In genomic region chr10:42952358-42952757, GRCh38 we compare ENCODE assay signal across 10 cellular contexts.
DNase-seq lines count a peak whose midpoint lies in the region; ATAC-seq, FAIRE-seq and TF ChIP-seq lines count a peak whose summit lies in the region.
"Had no signal": no experiment of that assay in that cellular context is flagged by ENCODE, and none has a peak within 500 bp of the region (broad histone marks: within the 10 kb centered on the region; RNA-seq: fewer than 3 reads in every experiment).

No MANE protein-coding gene starts in this region.

- no peak overlapping the region for H3K27ac ChIP-seq in IMR-90 (ENCODE audit: insufficient read depth, low read length)
- no peak overlapping the region for H3K27ac ChIP-seq in H1 (ENCODE audit: low read depth, low read length)
- no peak overlapping the region for H3K27ac ChIP-seq in lower lobe of right lung

- H3K4me2 ChIP-seq in IMR-90 (ENCODE audit: low read depth, low read length) (no peak overlapping the region), H1 (ENCODE audit: insufficient read depth in 1 of 2, low read depth in 2 of 2, low read length in 2 of 2) (peak overlapping the region; percentile 56 to 89)

- H2AFZ ChIP-seq in IMR-90 (replicated peaks; ENCODE audit: low read length, poor library complexity) (no peak overlapping the region), H1 (ENCODE audit: low read length) (peak overlapping the region; percentile 63; the same call in 1 of the 2 replicates)

- H3K56ac ChIP-seq in IMR-90 (ENCODE audit: extremely low read depth, insufficient read depth, low read length): no peak overlapping the region
- H3K56ac ChIP-seq in H1 (replicated peaks; ENCODE audit: insufficient read length, low read depth, low read length): no peak overlapping the region

- H2AK5ac ChIP-seq in IMR-90 (ENCODE audit: low read depth, low read length) (no peak overlapping the region), H1 (ENCODE audit: low read depth, low read length) (no peak overlapping the region)

- 0 out of 2 replicates have a peak overlapping the region, but pooled peaks have one; percentile 68 for H2BK12ac ChIP-seq in H1 (ENCODE audit: low read depth, low read length)

- ATAC-seq in IMR-90 (ENCODE audit: low read depth) (peak; percentile 42; the same call in 1 of the 2 replicates), lower lobe of right lung (peak; percentile 63 to 70), GM18858 (IDR thresholded peaks at IDR 0.05; ENCODE audit: unreplicated experiment) (no peak)
- ATAC-seq: CD8-positive, alpha-beta T cell had no signal

- no peak overlapping the region for H3K14ac ChIP-seq in IMR-90 (replicated peaks; ENCODE audit: low read depth, low read length)
- H3K14ac ChIP-seq in H1 (ENCODE audit: insufficient read length): no peak overlapping the region

- intact Hi-C loops in IMR-90 (cut with micrococcal nuclease): no loop called here
- intact Hi-C loops in lower lobe of right lung (cut with DNase I): no loop called here

- in situ Hi-C loops in IMR-90 (cut with MboI; ENCODE audit: low sequenced_read_pairs): no loop called here

- no peaks in the 10 kb centered on the region for H3K4me1 ChIP-seq in IMR-90 (ENCODE audit: control insufficient read depth, insufficient read depth, low read length)
- peaks cover 0 to 12% (median 8%) of the 10 kb centered on the region in 4 experiments; a peak in 4 of 7 replicates for H3K4me1 ChIP-seq in H1 (replicated peaks in 1 of 4; ENCODE audit: control insufficient read depth in 3 of 4, insufficient read depth in 4 of 4, low read length in 3 of 4)
- peaks cover 15% of the 10 kb centered on the region for H3K4me1 ChIP-seq in lower lobe of right lung

- no peak for FAIRE-seq in H1 (lab: Jason Lieb, UNC)
- FAIRE-seq: TTC549 had no signal

- H3K9ac ChIP-seq in IMR-90 (ENCODE audit: low read depth, low read length) (no peak overlapping the region), H1 (replicated peaks in 1 of 4; ENCODE audit: extremely low read depth in 1 of 4, low read depth in 3 of 4, low read length in 3 of 4) (no peak overlapping the region)

- no TSS peak for BruUV-seq in IMR-90 (replicated peaks; lab: Mats Ljungman, UMichigan)

- H4K5ac ChIP-seq in IMR-90 (ENCODE audit: low read depth, low read length) (no peak overlapping the region), H1 (ENCODE audit: insufficient read length, low read depth, low read length) (no peak overlapping the region)

- TF ChIP-seq RAD21 in IMR-90 (IDR thresholded peaks at IDR 0.05; ENCODE audit: low read length) (no peak), H1 (IDR thresholded peaks at IDR 0.05 in 1 of 2, conservative IDR thresholded peaks at IDR 0.05 in 1 of 2; ENCODE audit: low read depth in 2 of 2, low read length in 2 of 2) (peak in 1 of 2 experiments; percentile 14; a peak in 1 of 4 replicates)

- no peaks in the 10 kb centered on the region for H3K79me2 ChIP-seq in H1 (ENCODE audit: control insufficient read depth in 1 of 2, insufficient read depth in 2 of 2, low read length in 2 of 2)

- peaks cover 18% of the 10 kb centered on the region for H3K27me3 ChIP-seq in IMR-90 (ENCODE audit: control insufficient read depth, insufficient read depth, low read length)
- peaks cover 0 to 10% (median 2%) of the 10 kb centered on the region in 4 experiments; a peak in 3 of 7 replicates for H3K27me3 ChIP-seq in H1 (replicated peaks in 1 of 4; ENCODE audit: control insufficient read depth in 3 of 4, extremely low read depth in 1 of 4, insufficient read depth in 3 of 4, low read length in 3 of 4)
- H3K27me3 ChIP-seq in lower lobe of right lung (ENCODE audit: low read depth): peaks cover 13% of the 10 kb centered on the region

- DNase-seq in AG10803 (ENCODE audit: low read depth) (peak; percentile 2), IMR-90 (no peak), H1 (ENCODE audit: low read depth in 1 of 2, low spot score in 2 of 2) (peak; percentile 64 to 89), lower lobe of right lung (peak; percentile 48), NCI-H128 (lab: John Stamatoyannopoulos, UW; ENCODE audit: unreplicated experiment) (no peak)
- DNase-seq in NK-92 treated with Interleukin-12 subunit alpha and Interleukin-12 subunit beta, amount 100 ng/mL, for 24 hours (lab: John Stamatoyannopoulos, UW): no peak
- no peak for DNase-seq in activated CD4-positive, alpha-beta T cell treated with anti-CD3 and anti-CD28 coated beads, Interleukin-2, amount 50 U/mL, for 48 hours

- H2BK5ac ChIP-seq in IMR-90 (ENCODE audit: low read depth, low read length, poor library complexity, severe bottlenecking) (no peak overlapping the region), H1 (ENCODE audit: low read depth, low read length) (peak overlapping the region; percentile 71; the same call in 1 of the 2 replicates)

- H3K4me3 ChIP-seq in AG10803 (ENCODE audit: low read length) (no peak overlapping the region), IMR-90 (ENCODE audit: insufficient read depth, low read depth, low read length) (no peak overlapping the region), H1 (ENCODE audit: extremely low read depth in 1 of 4, insufficient read depth in 2 of 4, low read depth in 3 of 4, low read length in 4 of 4) (peak overlapping the region; percentile 11 to 55 (median 24); a peak in 7 of 8 replicates), lower lobe of right lung (no peak overlapping the region)

- H4K20me1 ChIP-seq in IMR-90 (ENCODE audit: insufficient read depth, low read length) (no peaks in the 10 kb centered on the region), H1 (replicated peaks in 1 of 2; ENCODE audit: control insufficient read depth in 1 of 2, insufficient read depth in 2 of 2, low read length in 2 of 2) (no peaks in the 10 kb centered on the region)

- H3K23me2 ChIP-seq in H1 (ENCODE audit: low read depth, low read length): peaks cover 10% of the 10 kb centered on the region; the same call in 1 of the 2 replicates

- H3K18ac ChIP-seq in IMR-90 (ENCODE audit: low read depth, low read length) (no peak overlapping the region), H1 (ENCODE audit: extremely low read depth, low read length) (no peak overlapping the region; the same call in 1 of the 2 replicates)

- no peaks in the 10 kb centered on the region for H3K9me3 ChIP-seq in IMR-90 (ENCODE audit: control insufficient read depth, insufficient read depth, low read length)
- no peaks in the 10 kb centered on the region for H3K9me3 ChIP-seq in H1 (ENCODE audit: insufficient read depth in 2 of 2, low read depth in 1 of 2, low read length in 1 of 2)
- no peaks in the 10 kb centered on the region for H3K9me3 ChIP-seq in lower lobe of right lung

- TF ChIP-seq POLR2A in IMR-90 (IDR thresholded peaks at IDR 0.05; ENCODE audit: low read depth, low read length): no peak
- no peak for TF ChIP-seq POLR2A in H1 (IDR thresholded peaks at IDR 0.05; ENCODE audit: control extremely low read depth in 1 of 2, low read depth in 2 of 2, low read length in 2 of 2)

- no peak overlapping the region for H2BK20ac ChIP-seq in IMR-90 (ENCODE audit: low read depth, low read length)
- no peak overlapping the region for H2BK20ac ChIP-seq in H1 (ENCODE audit: low read length)

- 0 out of 3 replicates have a peak, but pooled peaks of 1 of the 2 experiments have one; percentile 6 for TF ChIP-seq EP300 in H1 (IDR thresholded peaks at IDR 0.05; ENCODE audit: borderline replicate concordance in 1 of 2, low read depth in 2 of 2, low read length in 2 of 2)

- H2BK15ac ChIP-seq in IMR-90 (ENCODE audit: low read depth, low read length) (no peak overlapping the region), H1 (ENCODE audit: low read length) (no peak overlapping the region)

- dilution Hi-C loops in IMR-90 (cut with HindIII; ENCODE audit: low sequenced_read_pairs, unreplicated experiment): no loop called here

- H4K91ac ChIP-seq in IMR-90 (ENCODE audit: insufficient read depth, low read depth, low read length) (no peak overlapping the region), H1 (replicated peaks; ENCODE audit: insufficient read length, low read length) (peak overlapping the region; percentile 80)

- H3K23ac ChIP-seq in IMR-90 (ENCODE audit: low read depth, low read length) (no peak overlapping the region), H1 (ENCODE audit: insufficient read length) (no peak overlapping the region)

- H3K4ac ChIP-seq in IMR-90 (ENCODE audit: low read depth, low read length): no peak overlapping the region
- no peak overlapping the region for H3K4ac ChIP-seq in H1 (replicated peaks; ENCODE audit: insufficient read length, low read depth, low read length)

- 12% methylated on average over 8 of the region's 14 CpGs; no CpG with 5 or more reads in 1 of the 2 experiments for WGBS in IMR-90 (ENCODE audit: extremely low coverage in 2 of 2, insufficient read length in 1 of 2), 2 experiments
- WGBS in H1 (ENCODE audit: extremely low coverage in 1 of 2, insufficient coverage in 1 of 2, insufficient read length in 1 of 2, insufficient replicate concordance in 2 of 2, low coverage in 1 of 2, low lambda C conversion rate in 2 of 2, missing lambda C conversion rate in 1 of 2), 2 experiments: 4% methylated on average over 14 of the region's 14 CpGs; no CpG with 5 or more reads in 1 of the 2 experiments

- H3K36me3 ChIP-seq in IMR-90 (ENCODE audit: control insufficient read depth, insufficient read depth, low read length) (no peaks in the 10 kb centered on the region), H1 (ENCODE audit: control insufficient read depth in 2 of 4, insufficient read depth in 4 of 4, low read length in 3 of 4) (no peaks in the 10 kb centered on the region), lower lobe of right lung (no peaks in the 10 kb centered on the region)

- H2AK9ac ChIP-seq in IMR-90 (replicated peaks; ENCODE audit: low read depth, low read length, poor library complexity): no peak overlapping the region

- H4K8ac ChIP-seq in IMR-90 (ENCODE audit: low read depth in 2 of 2, low read length in 2 of 2) (no peak overlapping the region), H1 (ENCODE audit: extremely low read depth, insufficient read depth, low read length) (0 out of 2 replicates have a peak overlapping the region, but pooled peaks have one; percentile 53)

- no peaks in the 10 kb centered on the region for H3K9me1 ChIP-seq in IMR-90 (ENCODE audit: insufficient read depth, low read length)

- POLR2A ChIA-PET in IMR-90 (lab: Charles Lee; ENCODE audit: unreplicated experiment): no interaction called here
- POLR2A ChIA-PET in H1 (lab: Charles Lee; ENCODE audit: partially characterized antibody): interaction anchor here (1.0 to 1.2 kb wide), 2 partner anchors 9 to 18 kb away, joined by 3 to 6 read pairs; no protein-coding TSS in a partner anchor

- TF ChIP-seq CTCF in AG10803 (conservative IDR thresholded peaks at IDR 0.05; ENCODE audit: low read length) (no peak), IMR-90 (conservative IDR thresholded peaks at IDR 0.05; ENCODE audit: low read depth, low read length) (no peak), H1 (IDR thresholded peaks at IDR 0.05; ENCODE audit: control extremely low read depth in 1 of 3, insufficient read depth in 1 of 3, low read depth in 1 of 3, low read length in 3 of 3) (no peak), lower lobe of right lung (IDR thresholded peaks at IDR 0.05) (no peak)

- CTCF ChIA-PET in IMR-90 (lab: Yijun Ruan, JAX) (no interaction called here), H1 (lab: Charles Lee; ENCODE audit: partially characterized antibody) (interaction anchor here (0.6 to 2.1 kb wide), 10 partner anchors 13 to 152 kb away, joined by 3 to 18 read pairs (median 4); no protein-coding TSS in a partner anchor)

- no peak overlapping the region for H2BK120ac ChIP-seq in IMR-90 (ENCODE audit: low read depth, low read length)
- H2BK120ac ChIP-seq in H1 (replicated peaks; ENCODE audit: low read depth, low read length): no peak overlapping the region

- H3K79me1 ChIP-seq in IMR-90 (ENCODE audit: low read depth in 1 of 2, low read length in 2 of 2): no peaks in the 10 kb centered on the region
- H3K79me1 ChIP-seq in H1 (ENCODE audit: low read depth, low read length): no peaks in the 10 kb centered on the region

Comparison
In these comparisons a context has a peak if more than half of its experiments do, and no peak if none do; other contexts are left out.
1. DNase-seq: peak in AG10803 (single experiment), H1 (2 of 2) and lower lobe of right lung (single experiment); none in IMR-90 (single experiment), NK-92 treated with Interleukin-12 subunit alpha and Interleukin-12 subunit beta, amount 100 ng/mL, for 24 hours (single experiment), NCI-H128 (single experiment) and activated CD4-positive, alpha-beta T cell treated with anti-CD3 and anti-CD28 coated beads, Interleukin-2, amount 50 U/mL, for 48 hours (0 of 2).
2. H3K4me3 ChIP-seq: peak in H1 (4 of 4); none in AG10803 (single experiment), IMR-90 (single experiment) and lower lobe of right lung (single experiment).